19 cellular contexts compared by ENCODE assay signal in the genomic region with DNA sequence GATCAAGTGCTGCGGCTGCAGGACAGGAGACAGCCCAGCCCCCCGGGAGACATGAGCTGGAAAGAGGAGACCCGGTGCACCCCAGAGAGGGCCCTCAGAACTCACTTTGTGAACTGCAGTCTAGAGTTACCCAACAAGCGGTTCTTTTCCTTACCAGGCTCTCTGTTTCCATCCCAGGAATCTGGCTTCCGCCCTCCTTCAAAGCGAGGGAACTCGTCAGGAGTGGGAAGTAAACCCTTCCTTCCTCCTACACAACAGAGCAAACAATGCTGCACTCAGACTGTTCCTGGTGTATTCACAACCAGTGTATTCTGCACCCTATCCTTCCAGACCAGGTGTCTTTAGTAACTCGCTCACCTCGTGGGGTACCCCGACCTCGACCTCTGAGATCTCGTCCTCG. TPM values are rescaled to one million over a fixed set of nuclear protein-coding genes. Genes with fewer than 3 reads are reported as not detected.
"Had no signal": no experiment of that assay in that cellular context is flagged by ENCODE, and none has a peak within 500 bp of the region (broad histone marks: within the 10 kb centered on the region; RNA-seq: fewer than 3 reads in every experiment).

No MANE protein-coding gene starts in this region.

- H2AFZ ChIP-seq: parathyroid adenoma had no signal

- H3K27ac ChIP-seq: colonic mucosa, parathyroid adenoma, prostate gland, spleen, tibial nerve, upper lobe of right lung had no signal

- H3K27me3 Mint-ChIP-seq: naive B cell; stimulated activated naive B cell treated with anti-CD40 and anti-IgM and Interleukin-4, amounts not matched to agents 10 μg/mL and 1 μg/mL and 100 μg/mL, for 72 hours; stimulated activated naive CD8-positive, alpha-beta T cell treated with anti-CD3 and anti-CD28 coated beads, Interleukin-15, amount 100 ng/mL, for 72 hours had no signal

- H3K4me3 Mint-ChIP-seq: immature natural killer cell; naive B cell; nephron; stimulated activated naive B cell treated with anti-CD40 and anti-IgM and Interleukin-4, amounts not matched to agents 10 μg/mL and 1 μg/mL and 100 μg/mL, for 72 hours; stimulated activated naive CD8-positive, alpha-beta T cell treated with anti-CD3 and anti-CD28 coated beads, Interleukin-15, amount 100 ng/mL, for 72 hours had no signal

- DNase-seq: colonic mucosa; dermis blood vessel endothelial cell; immature natural killer cell; mesendoderm; naive B cell; spleen; stimulated activated CD4-positive, alpha-beta T cell treated with anti-CD3 and anti-CD28 coated beads, Interleukin-15, amount 100 ng/mL, for 24 hours; stimulated activated CD4-positive, alpha-beta T cell treated with anti-CD3 and anti-CD28 coated beads, Interleukin-1b, Interleukin-23, amount 100 ng/mL, for 48 hours; stimulated activated CD4-positive, alpha-beta T cell treated with anti-CD3 and anti-CD28 coated beads, Interleukin-4, amount 100 ng/mL, for 24 hours; stimulated activated naive B cell treated with anti-CD40 and anti-IgM and Interleukin-4, amounts not matched to agents 10 μg/mL and 1 μg/mL and 100 μg/mL, for 72 hours; stimulated activated naive CD8-positive, alpha-beta T cell treated with anti-CD3 and anti-CD28 coated beads, Interleukin-15, amount 100 ng/mL, for 72 hours; testis; upper lobe of right lung had no signal

- H3K27me3 ChIP-seq: colonic mucosa, spleen, testis, tibial nerve, upper lobe of right lung had no signal

- H3K4me3 ChIP-seq: colonic mucosa, prostate gland, spleen, testis, tibial nerve, upper lobe of right lung had no signal

- H3K9me3 ChIP-seq: colonic mucosa, prostate gland, spleen, testis, tibial nerve, upper lobe of right lung had no signal

- H3K4me1 ChIP-seq: colonic mucosa, parathyroid adenoma, prostate gland had no signal

- ATAC-seq: sciatic nerve; stimulated activated naive B cell treated with anti-CD40 and anti-IgM and Interleukin-4, amounts not matched to agents 10 μg/mL and 1 μg/mL and 100 μg/mL, for 72 hours; stimulated activated naive CD8-positive, alpha-beta T cell treated with anti-CD3 and anti-CD28 coated beads, Interleukin-15, amount 100 ng/mL, for 72 hours; upper lobe of right lung had no signal

- H3K9ac ChIP-seq: parathyroid adenoma had no signal

- H3K27ac Mint-ChIP-seq: nephron; stimulated activated naive B cell treated with anti-CD40 and anti-IgM and Interleukin-4, amounts not matched to agents 10 μg/mL and 1 μg/mL and 100 μg/mL, for 72 hours; stimulated activated naive CD8-positive, alpha-beta T cell treated with anti-CD3 and anti-CD28 coated beads, Interleukin-15, amount 100 ng/mL, for 72 hours had no signal

- H3K9me3 Mint-ChIP-seq: immature natural killer cell; naive B cell; nephron; stimulated activated naive B cell treated with anti-CD40 and anti-IgM and Interleukin-4, amounts not matched to agents 10 μg/mL and 1 μg/mL and 100 μg/mL, for 72 hours; stimulated activated naive CD8-positive, alpha-beta T cell treated with anti-CD3 and anti-CD28 coated beads, Interleukin-15, amount 100 ng/mL, for 72 hours had no signal

RNA-seq across cellular contexts. Expression of a gene that starts 34.0 kb away (rescaled TPM):
- polyA plus RNA-seq: keratinocyte had no signal
